22 cellular contexts compared by ENCODE assay signal in genomic region chr2:23363268-23363667, GRCh38.
"Had no signal": no experiment of that assay in that cellular context is flagged by ENCODE, and none has a peak within 500 bp of the region (broad histone marks: within the 10 kb centered on the region; RNA-seq: fewer than 3 reads in every experiment).

No MANE protein-coding gene starts in this region.

- H3K4me3 Mint-ChIP-seq: effector memory CD8-positive, alpha-beta T cell; mesothelial cell of epicardium; naive B cell; natural killer cell treated with Interleukin-12 subunit alpha and Interleukin-12 subunit beta and Interleukin-15 and Interleukin-18, amount 100 ng/mL, for 72 hours; type B pancreatic cell had no signal

- ATAC-seq: effector memory CD8-positive, alpha-beta T cell; left ventricle myocardium superior; lower lobe of right lung; mucosa of descending colon; natural killer cell treated with Interleukin-12 subunit alpha and Interleukin-12 subunit beta and Interleukin-15 and Interleukin-18, amount 100 ng/mL, for 72 hours; pancreas; right lobe of liver had no signal

- H3K9me3 Mint-ChIP-seq: natural killer cell treated with Interleukin-12 subunit alpha and Interleukin-12 subunit beta and Interleukin-15 and Interleukin-18, amount 100 ng/mL, for 72 hours; type B pancreatic cell had no signal

- DNase-seq: cortex of kidney; effector memory CD8-positive, alpha-beta T cell; erythroblast; esophagus squamous epithelium; head of caudate nucleus; left ventricle myocardium superior; lower lobe of right lung; mucosa of descending colon; naive B cell; pancreas; right lobe of liver; stimulated activated CD4-positive, alpha-beta T cell treated with anti-CD3 and anti-CD28 coated beads, Interleukin-12 subunit alpha, Interleukin-12 subunit beta, amount 100 ng/mL, for 4 hours; stimulated activated CD4-positive, alpha-beta T cell treated with anti-CD3 and anti-CD28 coated beads, Interleukin-1b, Interleukin-23, amount 100 ng/mL, for 48 hours; stimulated activated CD4-positive, alpha-beta T cell treated with anti-CD3 and anti-CD28 coated beads, Interleukin-4, amount 100 ng/mL, for 1 hour; stimulated activated CD8-positive, alpha-beta memory T cell treated with anti-CD3 and anti-CD28 coated beads, Interleukin-4, amount 100 ng/mL, for 48 hours; stimulated activated naive CD4-positive, alpha-beta T cell; stomach; thyroid gland had no signal

- H3K36me3 Mint-ChIP-seq: mesothelial cell of epicardium; natural killer cell treated with Interleukin-12 subunit alpha and Interleukin-12 subunit beta and Interleukin-15 and Interleukin-18, amount 100 ng/mL, for 72 hours; type B pancreatic cell had no signal

- H3K27ac Mint-ChIP-seq: effector memory CD8-positive, alpha-beta T cell; mesothelial cell of epicardium; naive B cell; natural killer cell treated with Interleukin-12 subunit alpha and Interleukin-12 subunit beta and Interleukin-15 and Interleukin-18, amount 100 ng/mL, for 72 hours; progenitor cell of endocrine pancreas; type B pancreatic cell had no signal

- H3K27me3 Mint-ChIP-seq: type B pancreatic cell had no signal

- H3K4me1 Mint-ChIP-seq: naive B cell had no signal
